8 cellular contexts compared by ENCODE assay signal in the genomic region with DNA sequence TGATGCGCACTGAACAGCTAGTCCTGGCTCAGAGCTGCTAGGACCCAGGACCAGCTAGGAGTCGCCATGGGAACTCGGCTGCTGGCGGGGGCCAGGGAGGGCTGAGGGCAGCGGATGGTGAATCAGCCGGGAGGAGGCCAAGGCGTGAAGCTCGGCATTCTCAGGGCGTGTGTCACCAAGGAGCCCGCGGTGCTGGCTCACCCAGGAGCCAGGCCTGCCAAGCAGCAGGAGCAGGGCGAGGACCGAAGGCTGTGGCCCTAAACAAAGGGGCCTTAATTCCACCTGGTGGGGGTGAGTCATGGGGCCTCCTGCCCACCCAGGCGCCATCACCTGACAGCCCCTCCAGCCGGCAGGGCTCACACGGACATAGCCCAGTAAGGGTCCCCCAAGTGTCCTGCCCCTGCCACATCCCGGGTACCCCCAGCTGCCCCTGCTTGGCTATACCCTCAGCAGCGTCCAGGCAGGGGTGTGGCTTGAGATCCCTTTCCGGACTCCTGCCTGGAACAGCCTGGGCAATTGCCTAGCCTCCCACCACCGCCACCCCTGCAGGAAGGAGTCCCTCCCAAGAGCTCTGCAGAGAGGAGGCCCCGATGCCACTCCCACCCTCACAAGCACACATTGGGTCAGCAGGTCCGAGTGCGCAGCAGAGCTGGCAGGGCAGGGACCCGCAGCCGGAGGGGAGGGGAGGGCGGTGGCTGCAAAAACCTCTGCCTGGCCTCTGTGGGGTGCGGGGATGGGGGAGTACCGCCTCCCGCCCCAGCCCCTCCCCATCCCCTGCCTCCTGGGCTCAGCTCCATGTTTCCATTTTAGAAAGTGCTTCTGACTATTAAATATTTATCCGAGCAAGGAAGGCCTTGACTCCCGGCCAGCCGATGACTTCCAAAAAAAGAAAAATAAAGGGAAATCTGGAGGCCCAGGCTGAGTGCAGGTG. TPM values are rescaled to one million over a fixed set of nuclear protein-coding genes. Genes with fewer than 3 reads are reported as not detected.
DNase-seq lines count a peak whose midpoint lies in the region; ATAC-seq and TF ChIP-seq lines count a peak whose summit lies in the region.

No MANE protein-coding gene starts in this region.

- no peak overlapping the region for H3K4me3 ChIP-seq in parathyroid adenoma (ENCODE audit: low read depth, low read length)

- H2AFZ ChIP-seq in parathyroid adenoma, result peak overlapping the region; percentile 43

- no peak overlapping the region for H3K9ac ChIP-seq in parathyroid adenoma

- DNase-seq in Caki2 (ENCODE audit: low read depth) (peak; percentile 95), RKO (ENCODE audit: low spot score) (peak; percentile 96), fibroblast of the conjunctiva (ENCODE audit: low read depth) (peak; percentile 96), HuH-7 (ENCODE audit: low spot score) (no peak), DMS153 treated with DMSO at 0.1 percent for 48 hours (lab: John Stamatoyannopoulos, UW; ENCODE audit: unreplicated experiment) (no peak)

- H3K36me3 ChIP-seq in parathyroid adenoma (ENCODE audit: control insufficient read depth, insufficient read depth, low read length), result no peaks in the 10 kb centered on the region

- H3K79me2 ChIP-seq in parathyroid adenoma, result no peaks in the 10 kb centered on the region

- in situ Hi-C loops in Caki2 (cut with HindIII; ENCODE audit: low pct_unique_long_range_greater_than_20kb, low sequenced_read_pairs), result no loop called here

- no peak overlapping the region for H3K4me2 ChIP-seq in parathyroid adenoma (ENCODE audit: low read length)

- TF ChIP-seq CTCF in parathyroid adenoma (IDR thresholded peaks at IDR 0.05), result no peak

- no peak for ATAC-seq in GM18505 (IDR thresholded peaks at IDR 0.05; ENCODE audit: unreplicated experiment)
- no peak for ATAC-seq in GM18873 (IDR thresholded peaks at IDR 0.05; ENCODE audit: low FRiP score, unreplicated experiment)

- no peaks in the 10 kb centered on the region for H3K9me3 ChIP-seq in parathyroid adenoma (ENCODE audit: control insufficient read depth, low read length)

- TF ChIP-seq POLR2A in GM18505 (IDR thresholded peaks at IDR 0.05; ENCODE audit: borderline replicate concordance, extremely low read depth, insufficient read depth, insufficient read length), result no peak

- H3K27me3 ChIP-seq in parathyroid adenoma (ENCODE audit: control insufficient read depth, insufficient read depth, low read length), result no peaks in the 10 kb centered on the region

- H3K27ac ChIP-seq in parathyroid adenoma, result peak overlapping the region; percentile 90

- H3K4me1 ChIP-seq in parathyroid adenoma, result peaks cover 54% of the 10 kb centered on the region

RNA-seq across cellular contexts. Expression of gene AHNAK2, which starts 4.7 kb away (rescaled TPM):
- total RNA-seq in Caki2 (2014; rRNA removed; shearing (Covaris generic); ENCODE audit: low replicate concordance), result 37.7 and 40.7 TPM in 2 replicates

RNA-seq across cellular contexts. Expression of gene CLBA1, which starts 12.1 kb away (rescaled TPM):
- 4.2 and 9.7 TPM in 2 replicates for total RNA-seq in Caki2 (2014; rRNA removed; shearing (Covaris generic); ENCODE audit: low replicate concordance)

RNA-seq across cellular contexts. Expression of gene CDCA4, which starts 47.4 kb away (rescaled TPM):
- total RNA-seq in Caki2 (2014; rRNA removed; shearing (Covaris generic); ENCODE audit: low replicate concordance), result 30.3 and 36.6 TPM in 2 replicates

RNA-seq across cellular contexts. Expression of gene PLD4, which starts 48.8 kb away (rescaled TPM):
- total RNA-seq in Caki2 (2014; rRNA removed; shearing (Covaris generic); ENCODE audit: low replicate concordance), result not detected in 2 replicates

Comparison
In these comparisons a context has a peak if more than half of its experiments do, and no peak if none do; other contexts are left out.
1. DNase-seq: peak in Caki2 (single experiment), RKO (single experiment) and fibroblast of the conjunctiva (single experiment); none in HuH-7 (single experiment) and DMS153 treated with DMSO at 0.1 percent for 48 hours (single experiment).